Comparison of ENCODE assay signal across 13 cellular contexts in genomic region chr18:34947711-34948125, GRCh38.
DNase-seq lines count a peak whose midpoint lies in the region; ATAC-seq and TF ChIP-seq lines count a peak whose summit lies in the region.
"Had no signal": no experiment of that assay in that cellular context is flagged by ENCODE, and none has a peak within 500 bp of the region (broad histone marks: within the 10 kb centered on the region; RNA-seq: fewer than 3 reads in every experiment).

No MANE protein-coding gene starts in this region.

- dilution Hi-C loops in IMR-90 (cut with HindIII; ENCODE audit: low sequenced_read_pairs, unreplicated experiment): no loop called here

- H3K4ac ChIP-seq in IMR-90 (ENCODE audit: low read depth, low read length): no peak overlapping the region; the same call in 1 of the 2 replicates

- POLR2A ChIA-PET in IMR-90 (lab: Charles Lee; ENCODE audit: unreplicated experiment): no interaction called here

- TF ChIP-seq POLR2A in IMR-90 (IDR thresholded peaks at IDR 0.05; ENCODE audit: low read depth, low read length) (no peak), thyroid gland (IDR thresholded peaks at IDR 0.05) (no peak)

- no peak overlapping the region for H4K91ac ChIP-seq in IMR-90 (ENCODE audit: insufficient read depth, low read depth, low read length)

- H3K27ac ChIP-seq in IMR-90 (ENCODE audit: insufficient read depth, low read length): no peak overlapping the region
- H3K27ac ChIP-seq in mesodermal cell (ENCODE audit: low read depth, low read length, severe bottlenecking): peak overlapping the region; percentile 36
- H3K27ac ChIP-seq in thyroid gland: no peak overlapping the region
- H3K27ac ChIP-seq: left lung, ovary had no signal

- no peaks in the 10 kb centered on the region for H3K79me1 ChIP-seq in IMR-90 (ENCODE audit: low read depth in 1 of 2, low read length in 2 of 2)

- peak overlapping the region; percentile 49; the same call in 1 of the 2 replicates for H2BK20ac ChIP-seq in IMR-90 (ENCODE audit: low read depth, low read length)

- H3K4me2 ChIP-seq in IMR-90 (ENCODE audit: low read depth, low read length): peak overlapping the region; percentile 28; the same call in 1 of the 2 replicates

- no peak overlapping the region for H3K9ac ChIP-seq in IMR-90 (ENCODE audit: low read depth, low read length)

- no peaks in the 10 kb centered on the region for H4K20me1 ChIP-seq in IMR-90 (ENCODE audit: insufficient read depth, low read length)

- H2BK15ac ChIP-seq in IMR-90 (ENCODE audit: low read depth, low read length): no peak overlapping the region

- no peak overlapping the region; the same call in 1 of the 2 replicates for H3K23ac ChIP-seq in IMR-90 (ENCODE audit: low read depth, low read length)

- H2BK5ac ChIP-seq in IMR-90 (ENCODE audit: low read depth, low read length, poor library complexity, severe bottlenecking): peak overlapping the region; percentile 59

- WGBS in IMR-90 (ENCODE audit: extremely low coverage in 2 of 2, insufficient read length in 1 of 2), 2 experiments: no CpG with 5 or more reads among the region's 2 CpGs
- 75 to 100% methylated on average over 1 of the region's 2 CpGs for WGBS in mesodermal cell (ENCODE audit: insufficient coverage in 2 of 2), 2 experiments
- WGBS in thyroid gland, 2 donors: 90 to 96% methylated on average over 2 of the region's 2 CpGs

- H3K36me3 ChIP-seq in IMR-90 (ENCODE audit: control insufficient read depth, insufficient read depth, low read length): no peaks in the 10 kb centered on the region
- H3K36me3 ChIP-seq in mesodermal cell (ENCODE audit: control insufficient read depth, insufficient read depth, low read length): no peaks in the 10 kb centered on the region
- H3K36me3 ChIP-seq in thyroid gland: no peaks in the 10 kb centered on the region
- H3K36me3 ChIP-seq: left lung, ovary had no signal

- no peak overlapping the region for H3K4me3 ChIP-seq in IMR-90 (ENCODE audit: insufficient read depth, low read depth, low read length)
- no peak overlapping the region for H3K4me3 ChIP-seq in cardiac fibroblast (replicated peaks in 1 of 2; ENCODE audit: low read depth in 2 of 2, low read length in 2 of 2)
- no peak overlapping the region for H3K4me3 ChIP-seq in mesodermal cell (ENCODE audit: extremely low read depth, insufficient read depth, low read length, poor library complexity, severe bottlenecking)
- H3K4me3 ChIP-seq in thyroid gland (replicated peaks in 1 of 3): no peak overlapping the region
- H3K4me3 ChIP-seq: left lung, ovary had no signal

- H2BK120ac ChIP-seq in IMR-90 (ENCODE audit: low read depth, low read length): peak overlapping the region; percentile 65

- peak overlapping the region; percentile 50; the same call in 1 of the 2 replicates for H3K18ac ChIP-seq in IMR-90 (ENCODE audit: low read depth, low read length)

- H3K9me1 ChIP-seq in IMR-90 (ENCODE audit: insufficient read depth, low read length): no peaks in the 10 kb centered on the region

- H4K5ac ChIP-seq in IMR-90 (ENCODE audit: low read depth, low read length): no peak overlapping the region

- H2AK9ac ChIP-seq in IMR-90 (replicated peaks; ENCODE audit: low read depth, low read length, poor library complexity): no peak overlapping the region

- intact Hi-C loops in IMR-90 (cut with micrococcal nuclease) (no loop called here), thyroid gland (cut with DNase I) (no loop called here)

- BruUV-seq in IMR-90 (replicated peaks; lab: Mats Ljungman, UMichigan): no TSS peak

- H4K8ac ChIP-seq in IMR-90 (ENCODE audit: low read depth in 2 of 2, low read length in 2 of 2): no peak overlapping the region; a peak in 1 of 4 replicates

- H2AFZ ChIP-seq in IMR-90 (replicated peaks; ENCODE audit: low read length, poor library complexity): no peak overlapping the region

- peak; percentile 85 for ATAC-seq in IMR-90 (ENCODE audit: low read depth)
- no peak for ATAC-seq in HG03045 (IDR thresholded peaks at IDR 0.05; ENCODE audit: unreplicated experiment)
- ATAC-seq: left lung, T-cell had no signal

- no peaks in the 10 kb centered on the region; the same call in 1 of the 2 replicates for H3K27me3 ChIP-seq in IMR-90 (ENCODE audit: control insufficient read depth, insufficient read depth, low read length)
- H3K27me3 ChIP-seq in thyroid gland: no peaks in the 10 kb centered on the region
- H3K27me3 ChIP-seq: left lung, ovary had no signal

- CTCF ChIA-PET in IMR-90 (lab: Yijun Ruan, JAX): no interaction called here

- DNase-seq in COR-L47 (lab: John Stamatoyannopoulos, UW): peak; percentile 21
- peak; percentile 65 for DNase-seq in IMR-90
- peak; percentile 41 to 78 for DNase-seq in cardiac fibroblast (ENCODE audit: low read depth in 2 of 2)
- no peak for DNase-seq in NCI-H774 (lab: John Stamatoyannopoulos, UW)
- no peak for DNase-seq in activated T-cell treated with anti-CD3 and anti-CD28 coated beads, Interleukin-2, amount 50 U/mL, for 1 hour
- no peak for DNase-seq in thyroid gland
- DNase-seq: activated CD4-positive, alpha-beta T cell treated with anti-CD3 and anti-CD28 coated beads, Interleukin-2, amount 10 ng/mL, durations not matched to agents 24 days and 14 days; C1 segment of cervical spinal cord; left lung; ovary; T-cell had no signal

- in situ Hi-C loops in IMR-90 (cut with MboI; ENCODE audit: low sequenced_read_pairs): no loop called here

- H3K14ac ChIP-seq in IMR-90 (replicated peaks; ENCODE audit: low read depth, low read length): 0 out of 2 replicates have a peak overlapping the region, but pooled peaks have one; percentile 77

- no peak overlapping the region; the same call in 1 of the 2 replicates for H3K56ac ChIP-seq in IMR-90 (ENCODE audit: extremely low read depth, insufficient read depth, low read length)

- H3K4me1 ChIP-seq in IMR-90 (ENCODE audit: control insufficient read depth, insufficient read depth, low read length) (peaks cover 4% of the 10 kb centered on the region), mesodermal cell (ENCODE audit: control insufficient read depth, insufficient read depth, low read length, poor library complexity, severe bottlenecking) (peaks cover 11% of the 10 kb centered on the region), thyroid gland (no peaks in the 10 kb centered on the region)
- H3K4me1 ChIP-seq: left lung had no signal

- no peak overlapping the region for H2AK5ac ChIP-seq in IMR-90 (ENCODE audit: low read depth, low read length)

- TF ChIP-seq CTCF in IMR-90 (conservative IDR thresholded peaks at IDR 0.05; ENCODE audit: low read depth, low read length): no peak
- TF ChIP-seq CTCF in cardiac fibroblast (IDR thresholded peaks at IDR 0.05; ENCODE audit: low read depth, low read length): no peak
- TF ChIP-seq CTCF in thyroid gland (IDR thresholded peaks at IDR 0.05): no peak

- no peaks in the 10 kb centered on the region for H3K9me3 ChIP-seq in IMR-90 (ENCODE audit: control insufficient read depth, insufficient read depth, low read length)
- H3K9me3 ChIP-seq in mesodermal cell (ENCODE audit: control insufficient read depth, low read length): no peaks in the 10 kb centered on the region
- no peaks in the 10 kb centered on the region for H3K9me3 ChIP-seq in thyroid gland
- H3K9me3 ChIP-seq: left lung, ovary had no signal

- no peak for TF ChIP-seq RAD21 in IMR-90 (IDR thresholded peaks at IDR 0.05; ENCODE audit: low read length)

TF ChIP-seq in IMR-90, 13 proteins besides CTCF, POLR2A, EP300 and RAD21:
- TF ChIP-seq RCOR1 (IDR thresholded peaks at IDR 0.05; ENCODE audit: insufficient replicate concordance, low read length) (no peak), NFE2L2 (IDR thresholded peaks at IDR 0.05; ENCODE audit: low read depth, low read length) (peak; percentile 96), MAFK (IDR thresholded peaks at IDR 0.05; ENCODE audit: low read depth, low read length) (peak; percentile 96), CEBPB (IDR thresholded peaks at IDR 0.05; ENCODE audit: low read depth, low read length) (peak; percentile 72), SMC3 (IDR thresholded peaks at IDR 0.05; ENCODE audit: low read depth, low read length) (no peak)

Comparison
In these comparisons a context has a peak if more than half of its experiments do, and no peak if none do; other contexts are left out.
1. DNase-seq: peak in COR-L47 (single experiment), IMR-90 (single experiment) and cardiac fibroblast (2 of 2); none in NCI-H774 (single experiment), activated T-cell treated with anti-CD3 and anti-CD28 coated beads, Interleukin-2, amount 50 U/mL, for 1 hour (single experiment) and thyroid gland (0 of 2).